Comparison of ENCODE assay signal across 12 cellular contexts in genomic region chr2:201420442-201421113, GRCh38. TPM values are rescaled to one million over a fixed set of nuclear protein-coding genes. Genes with fewer than 3 reads are reported as not detected.
DNase-seq lines count a peak whose midpoint lies in the region; FAIRE-seq and TF ChIP-seq lines count a peak whose summit lies in the region.
"Had no signal": no experiment of that assay in that cellular context is flagged by ENCODE, and none has a peak within 500 bp of the region (broad histone marks: within the 10 kb centered on the region; RNA-seq: fewer than 3 reads in every experiment).

No MANE protein-coding gene starts in this region.

- peaks cover 0 to 5% of the 10 kb centered on the region in 2 donors for H3K36me3 ChIP-seq in kidney (ENCODE audit: control insufficient read depth in 1 of 2, insufficient read depth in 2 of 2, low read length in 2 of 2)
- H3K36me3 ChIP-seq: colonic mucosa had no signal

- peak; percentile 41 for DNase-seq in AG08396 (ENCODE audit: low spot score)
- DNase-seq in H54 (ENCODE audit: insufficient read length, low spot score): no peak
- peak; percentile 59 for DNase-seq in astrocyte of the spinal cord (ENCODE audit: low read depth, low spot score)
- no peak for DNase-seq in kidney
- DNase-seq in NOMO-1 treated with dmso at 0.1 percent for 144 hours (lab: John Stamatoyannopoulos, UW; ENCODE audit: unreplicated experiment): no peak
- DNase-seq in NOMO-1 (lab: John Stamatoyannopoulos, UW; ENCODE audit: unreplicated experiment in 2 of 2): no peak
- no peak for DNase-seq in COR-L47 (lab: John Stamatoyannopoulos, UW)
- DNase-seq in KBM-7: no peak
- DNase-seq: activated CD4-positive, CD25-positive, alpha-beta regulatory T cell treated with anti-CD3 and anti-CD28 coated beads, Interleukin-2, amount 50 U/mL, for 72 hours; colonic mucosa; Karpas-422; left colon had no signal

- FAIRE-seq in H54 (lab: Jason Lieb, UNC) (peak; percentile 86), kidney (lab: Jason Lieb, UNC) (peak; percentile 81)

- H3K9ac ChIP-seq in kidney (ENCODE audit: low read length in 2 of 2): peak overlapping the region in 1 of 2 donors; percentile 7

- H3K4me1 ChIP-seq in kidney (ENCODE audit: control insufficient read depth in 1 of 2, insufficient read depth in 1 of 2, low read depth in 1 of 2, low read length in 2 of 2): peaks cover under 1 to 3% of the 10 kb centered on the region in 2 donors
- H3K4me1 ChIP-seq: colonic mucosa had no signal

- intact Hi-C loops in kidney (cut with DNase I): no loop called here

- TF ChIP-seq CTCF in astrocyte of the spinal cord (IDR thresholded peaks at IDR 0.05; ENCODE audit: low read depth, low read length): no peak
- TF ChIP-seq CTCF in kidney (IDR thresholded peaks at IDR 0.05; ENCODE audit: borderline replicate concordance, extremely low read depth, insufficient read depth): no peak

- no peak for TF ChIP-seq POLR2A in H54 (IDR thresholded peaks at IDR 0.05; ENCODE audit: low read depth, low read length)

- H3K4me3 ChIP-seq in astrocyte of the spinal cord (ENCODE audit: low read depth, low read length): no peak overlapping the region
- H3K4me3 ChIP-seq in kidney (ENCODE audit: low read length in 2 of 2): no peak overlapping the region
- H3K4me3 ChIP-seq: colonic mucosa had no signal

- in situ Hi-C loops in astrocyte of the spinal cord (cut with HindIII; ENCODE audit: low sequenced_read_pairs) (no loop called here), KBM-7 (cut with MboI; ENCODE audit: low pct_unique_long_range_greater_than_20kb, low sequenced_read_pairs) (no loop called here)

- H3K9me3 ChIP-seq in kidney (ENCODE audit: control insufficient read depth in 1 of 2, low read length in 2 of 2): no peaks in the 10 kb centered on the region
- H3K9me3 ChIP-seq: colonic mucosa had no signal

- no peak overlapping the region for H3K27ac ChIP-seq in kidney (ENCODE audit: low read depth in 2 of 2, low read length in 2 of 2)
- H3K27ac ChIP-seq: colonic mucosa had no signal

RNA-seq across cellular contexts. Expression of gene TRAK2, which starts 30.7 kb away (rescaled TPM):
- total RNA-seq in kidney: 65.8 TPM
- 16.6 TPM for polyA plus RNA-seq in kidney (ENCODE audit: insufficient read depth, low read depth, low replicate concordance)

RNA-seq across cellular contexts. Expression of gene STRADB, which starts 31.0 kb away (rescaled TPM):
- 26.1 TPM for total RNA-seq in kidney
- 60.3 TPM for polyA plus RNA-seq in kidney (ENCODE audit: insufficient read depth, low read depth, low replicate concordance)

Comparison
In these comparisons a context has a peak if more than half of its experiments do, and no peak if none do; other contexts are left out.
1. DNase-seq: peak in AG08396 (single experiment) and astrocyte of the spinal cord (single experiment); none in H54 (single experiment), kidney (single experiment), NOMO-1 treated with dmso at 0.1 percent for 144 hours (single experiment), NOMO-1 (0 of 2), COR-L47 (single experiment) and KBM-7 (single experiment).